ENCODE assay signal across 8 cellular contexts in genomic region chr4:55409468-55410171, GRCh38. TPM values are rescaled to one million over a fixed set of nuclear protein-coding genes. Genes with fewer than 3 reads are reported as not detected.
DNase-seq lines count a peak whose midpoint lies in the region; ATAC-seq, FAIRE-seq and TF ChIP-seq lines count a peak whose summit lies in the region.

No MANE protein-coding gene starts in this region.

- no peak overlapping the region for H3K27ac ChIP-seq in K562 (ENCODE audit: extremely low read depth, low read depth, low read length)

- H3K9ac ChIP-seq in K562 (ENCODE audit: insufficient read depth in 1 of 2, low read depth in 2 of 2, low read length in 2 of 2): no peak overlapping the region

- TF ChIP-seq CTCF in AG10803 (conservative IDR thresholded peaks at IDR 0.05; ENCODE audit: low read length) (peak; percentile 52), K562 (IDR thresholded peaks at IDR 0.05 in 2 of 3, conservative IDR thresholded peaks at IDR 0.05 in 1 of 3; ENCODE audit: insufficient read depth in 2 of 3, low read depth in 1 of 3, low read length in 3 of 3) (peak; percentile 20 to 48 (median 45); a peak in 4 of 6 replicates), nephron progenitor cell (IDR thresholded peaks at IDR 0.05) (peak; percentile 13)

- ATAC-seq in GM18867 (IDR thresholded peaks at IDR 0.05; ENCODE audit: unreplicated experiment): peak; percentile 60
- ATAC-seq in HG03280 (IDR thresholded peaks at IDR 0.05; ENCODE audit: unreplicated experiment): peak; percentile 61
- peak; percentile 72 for ATAC-seq in K562
- ATAC-seq in GM21528 (IDR thresholded peaks at IDR 0.05; ENCODE audit: low FRiP score, unreplicated experiment): no peak

- H3K9me3 ChIP-seq in K562 (replicated peaks; ENCODE audit: control insufficient read depth, insufficient read depth, low read depth, low read length): no peaks in the 10 kb centered on the region

- H3K79me2 ChIP-seq in K562 (ENCODE audit: control insufficient read depth, insufficient read depth, low read length): peaks cover 81% of the 10 kb centered on the region

- TF ChIP-seq POLR2A in K562 (conservative IDR thresholded peaks at IDR 0.05): no peak

- peaks cover 8% of the 10 kb centered on the region; the same call in 1 of the 2 replicates for H4K20me1 ChIP-seq in K562 (replicated peaks; ENCODE audit: control insufficient read depth, insufficient read depth, low read length)

- H3K4me3 ChIP-seq in AG10803 (ENCODE audit: low read length) (peak overlapping the region; percentile 3; the same call in 1 of the 2 replicates), K562 (no peak overlapping the region)

- FAIRE-seq in K562 (lab: Jason Lieb, UNC): no peak

- TF ChIP-seq RAD21 in K562 (CRISPR knock-in tag; conservative IDR thresholded peaks at IDR 0.05 in 1 of 2, IDR thresholded peaks at IDR 0.05 in 1 of 2): peak; percentile 17 to 45; a peak in 2 of 4 replicates

- peak; percentile 51 for DNase-seq in AG10803 (ENCODE audit: low read depth)
- peak in 1 of 4 experiments; percentile 35 for DNase-seq in K562 (ENCODE audit: extremely low read depth in 1 of 4, low spot score in 3 of 4)
- no peak for DNase-seq in nephron progenitor cell
- DNase-seq in activated effector memory CD4-positive, alpha-beta T cell treated with Interleukin-2 at 50 U/mL for 16 hours: no peak
- no peak for DNase-seq in NCI-H1105 (lab: John Stamatoyannopoulos, UW)

- H3K9me3 Mint-ChIP-seq in nephron progenitor cell: no peaks in the 10 kb centered on the region

- H3K36me3 Mint-ChIP-seq in nephron progenitor cell (ENCODE audit: low read depth): peaks cover 35% of the 10 kb centered on the region

- no peaks in the 10 kb centered on the region for H3K27me3 Mint-ChIP-seq in nephron progenitor cell (ENCODE audit: low read depth, poor library complexity)

- H3K4me1 ChIP-seq in K562 (replicated peaks in 1 of 2; ENCODE audit: control insufficient read depth in 2 of 2, insufficient read depth in 2 of 2, low read length in 2 of 2): no peaks in the 10 kb centered on the region; a peak in 1 of 5 replicates

- H2AFZ ChIP-seq in K562 (ENCODE audit: low read depth, low read length): no peak overlapping the region

- CTCF ChIA-PET in K562 (lab: Yijun Ruan, JAX; ENCODE audit: low intra/inter-chr PET ratio): no interaction called here

- peak overlapping the region; percentile 62 for H3K27ac Mint-ChIP-seq in nephron progenitor cell

- peaks cover 27% of the 10 kb centered on the region for H3K4me1 Mint-ChIP-seq in nephron progenitor cell

- peaks cover 3% of the 10 kb centered on the region for H3K9me1 ChIP-seq in K562 (ENCODE audit: control insufficient read depth, insufficient read depth, low read length)

- peaks cover 93% of the 10 kb centered on the region for H3K36me3 ChIP-seq in K562 (ENCODE audit: control insufficient read depth, insufficient read depth, low read length)

- H3K27me3 ChIP-seq in K562 (ENCODE audit: control insufficient read depth in 2 of 2, insufficient read depth in 2 of 2, low read length in 2 of 2): no peaks in the 10 kb centered on the region

- H3K4me3 Mint-ChIP-seq in nephron progenitor cell: no peak overlapping the region

- in situ Hi-C loops in K562 (cut with MboI): no loop called here

- POLR2A ChIA-PET in K562 (lab: Yijun Ruan, JAX): interaction anchor here (1.0 to 1.4 kb wide), 3 partner anchors 10 to 13 kb away, joined by 4 to 5 read pairs (median 4); partner anchors contain the start of gene TMEM165

- no TSS peak for BruUV-seq in K562 (replicated peaks; lab: Mats Ljungman, UMichigan)

- no peak overlapping the region for H3K4me2 ChIP-seq in K562 (ENCODE audit: insufficient read depth, low read length)

- TF ChIP-seq EP300 in K562 (IDR thresholded peaks at IDR 0.05; ENCODE audit: low read length): no peak

- WGBS in K562 (ENCODE audit: insufficient coverage, low coverage, missing lambda C conversion rate): 50% methylated on average over 9 of the region's 10 CpGs

- intact Hi-C loops in K562 (cut with micrococcal nuclease): no loop called here

TF ChIP-seq in K562, 482 proteins besides CTCF, POLR2A, EP300 and RAD21:
- TF ChIP-seq FOXO4 (CRISPR knock-in tag; IDR thresholded peaks at IDR 0.05) (no peak), SMAD4 (CRISPR knock-in tag; conservative IDR thresholded peaks at IDR 0.05) (0 out of 2 replicates have a peak, but pooled peaks have one; percentile 27), BRCA1 (IDR thresholded peaks at IDR 0.05) (no peak), BRCA1 (CRISPR knock-in tag; IDR thresholded peaks at IDR 0.05) (no peak), STAT5A (IDR thresholded peaks at IDR 0.05; ENCODE audit: borderline replicate concordance, low read length) (no peak), C11orf30 (IDR thresholded peaks at IDR 0.05; ENCODE audit: low read depth) (peak; percentile 57), HMG20B (CRISPR knock-in tag; IDR thresholded peaks at IDR 0.05) (no peak), ZNF507 (tag; conservative IDR thresholded peaks at IDR 0.05) (no peak), MAFG (tag; conservative IDR thresholded peaks at IDR 0.05) (peak; percentile 28; the same call in 1 of the 2 replicates), YY1 (IDR thresholded peaks at IDR 0.05; ENCODE audit: borderline replicate concordance in 1 of 3, control insufficient read depth in 1 of 3, extremely low read depth in 1 of 3, insufficient read depth in 3 of 3, insufficient read length in 1 of 3, insufficient replicate concordance in 2 of 3, low read depth in 1 of 3, low read length in 2 of 3) (peak in 1 of 3 experiments; percentile 49), ZNF316 (IDR thresholded peaks at IDR 0.05) (peak; percentile 79)

RNA-seq across cellular contexts. Expression of gene TMEM165, which starts 13.9 kb away (rescaled TPM):
- 347 and 666 TPM in 2 replicates for total RNA-seq in K562 (2011; cell fraction: chromatin; rRNA removed; ENCODE audit: low replicate concordance)
- 225 and 269 TPM in 2 replicates for total RNA-seq in K562 (2011; cell fraction: nucleolus; rRNA removed)
- 544 and 827 TPM in 2 replicates for total RNA-seq in K562 (2011; cell fraction: nucleoplasm; rRNA removed)
- total RNA-seq in K562 (2014; rRNA removed): 112 and 116 TPM in 2 replicates
- total RNA-seq in K562 (2014; rRNA removed; fragmentation: Illumina TruSeq; extraction: Trizol): 96.6 and 96.8 TPM in 2 replicates
- 91.7 and 97.1 TPM in 2 replicates for total RNA-seq in K562 (2015; rRNA removed; fragmentation: Illumina TruSeq; extraction: Trizol)
- 84.6 and 97.5 TPM in 2 replicates for total RNA-seq in K562 (2021)
- polyA plus RNA-seq in K562 (2011; rRNA removed): 145 and 174 TPM in 2 replicates
- polyA plus RNA-seq in K562 (2011; cell fraction: cytosol; rRNA removed): 80.4 and 158 TPM in 2 replicates
- 179 and 244 TPM in 2 replicates for polyA plus RNA-seq in K562 (2011; cell fraction: nucleus; rRNA removed)
- polyA plus RNA-seq in K562 (2012): 54.2 and 62.0 TPM in 2 replicates
- polyA plus RNA-seq in K562 (2014; fragmentation: Illumina TruSeq; extraction: Trizol): 58.7 and 70.6 TPM in 2 replicates
- polyA plus RNA-seq in K562 (2014; fragmentation: Nextera tagmentation; extraction: Ambion mirVana): 10 to 100 TPM; 21.3 to 27.5 TPM
- 105 and 106 TPM in 2 replicates for polyA plus RNA-seq in K562 (2014; rRNA removed)
- polyA minus RNA-seq in K562 (2011; rRNA and poly(A)+ RNA removed): 177 and 204 TPM in 2 replicates
- 53.2 and 61.2 TPM in 2 replicates for polyA minus RNA-seq in K562 (2011; cell fraction: cytosol; rRNA and poly(A)+ RNA removed)
- 110 and 180 TPM in 2 replicates for polyA minus RNA-seq in K562 (2011; cell fraction: nucleus; rRNA and poly(A)+ RNA removed)
